19 cellular contexts compared by ENCODE assay signal in the genomic region with DNA sequence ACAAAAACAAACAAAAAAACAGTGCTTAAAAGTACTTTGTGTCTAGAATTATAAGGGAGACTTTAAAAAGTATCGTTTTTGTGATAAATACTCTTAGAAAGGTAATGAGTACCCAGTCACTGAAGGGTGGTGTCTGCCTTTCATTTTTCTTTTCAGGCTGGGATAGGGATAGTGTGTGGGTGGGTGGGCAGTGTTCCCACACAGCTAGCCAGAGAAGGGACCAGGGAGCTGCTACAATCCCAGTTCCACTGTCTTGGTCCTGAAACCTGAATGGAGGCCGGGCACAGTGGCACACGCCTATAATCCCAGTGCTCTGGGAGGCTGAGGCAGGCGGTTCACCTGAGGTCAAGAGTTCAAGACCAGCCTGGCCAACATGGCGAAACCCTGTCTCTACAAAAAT. TPM values are rescaled to one million over a fixed set of nuclear protein-coding genes. Genes with fewer than 3 reads are reported as not detected.
A peak's percentile ranks its signal among the peaks of the same experiment; 100 is the strongest.
DNase-seq lines count a peak whose midpoint lies in the region; ATAC-seq and TF ChIP-seq lines count a peak whose summit lies in the region.
"Had no signal": no experiment of that assay in that cellular context is flagged by ENCODE, and none has a peak within 500 bp of the region (broad histone marks: within the 10 kb centered on the region; RNA-seq: fewer than 3 reads in every experiment).

No MANE protein-coding gene starts in this region.

- H3K36me3 ChIP-seq in ACC112 (ENCODE audit: insufficient read depth, low read length) (peaks cover 10% of the 10 kb centered on the region; the same call in 1 of the 2 replicates), breast epithelium (no peaks in the 10 kb centered on the region)

- H3K4me3 ChIP-seq in ACC112 (ENCODE audit: low read depth, low read length) (peak overlapping the region; percentile 94), breast epithelium (no peak overlapping the region)

- H3K4me1 Mint-ChIP-seq in Calu3 (ENCODE audit: low read depth, unreplicated experiment) = peaks cover 34% of the 10 kb centered on the region
- peaks cover 12% of the 10 kb centered on the region for H3K4me1 Mint-ChIP-seq in nephron
- H3K4me1 Mint-ChIP-seq in T-helper 2 cell treated with Interferon-gamma antibody and Interleukin-4, amounts not matched to agents 5 μg/mL and 100 μg/mL, for 36 hours (ENCODE audit: low read depth) = peaks cover 20% of the 10 kb centered on the region

- TF ChIP-seq CTCF in Calu3 (IDR thresholded peaks at IDR 0.05; ENCODE audit: unreplicated experiment) (no peak), breast epithelium (IDR thresholded peaks at IDR 0.05) (no peak), nephron (IDR thresholded peaks at IDR 0.05; ENCODE audit: unreplicated experiment in 3 of 3) (no peak)

- ATAC-seq in GM19452 (IDR thresholded peaks at IDR 0.05; ENCODE audit: unreplicated experiment) (no peak), GM21529 (IDR thresholded peaks at IDR 0.05; ENCODE audit: unreplicated experiment) (no peak)
- ATAC-seq: activated CD4-positive, CD25-positive, alpha-beta regulatory T cell treated with anti-CD3 and anti-CD28 coated beads, Interleukin-2, amount 50 U/mL, for 24 hours; naive thymus-derived CD4-positive, alpha-beta T cell had no signal

- TF ChIP-seq POLR2A in breast epithelium (IDR thresholded peaks at IDR 0.05) = no peak

- intact Hi-C loops in Calu3 (cut with micrococcal nuclease; ENCODE audit: unreplicated experiment) = no loop called here
- intact Hi-C loops in breast epithelium (cut with DNase I; ENCODE audit: low total_unique reads) = no loop called here

- H3K27me3 ChIP-seq in ACC112 (ENCODE audit: insufficient read depth, low read length) (no peaks in the 10 kb centered on the region), breast epithelium (no peaks in the 10 kb centered on the region)

- H3K4me3 Mint-ChIP-seq in Calu3 (ENCODE audit: low read depth, unreplicated experiment) (peak overlapping the region; percentile 94), nephron (peak overlapping the region; percentile 92 to 94 (median 93))
- no peak overlapping the region for H3K4me3 Mint-ChIP-seq in T-helper 2 cell treated with Interferon-gamma antibody and Interleukin-4, amounts not matched to agents 5 μg/mL and 100 μg/mL, for 36 hours

- DNase-seq in Calu3 = no peak
- DNase-seq in breast epithelium (ENCODE audit: low spot score in 2 of 2) = no peak
- no peak for DNase-seq in NCI-H526 treated with DMSO at 0.1 percent for 48 hours (lab: John Stamatoyannopoulos, UW)
- no peak for DNase-seq in T-helper 2 cell treated with Interferon-gamma antibody and Interleukin-4, amounts not matched to agents 5 μg/mL and 100 μg/mL, for 36 hours (ENCODE audit: low spot score)
- DNase-seq: activated CD8-positive, alpha-beta memory T cell treated with anti-CD3 and anti-CD28 coated beads, Interleukin-2, amount 50 U/mL, for 4 hours; caudate nucleus; foreskin fibroblast; naive thymus-derived CD4-positive, alpha-beta T cell; NCI-H1436 treated with DMSO at 0.1 percent for 48 hours; NCI-H345; retina; stimulated activated CD4-positive, alpha-beta T cell treated with anti-CD3 and anti-CD28 coated beads, Interleukin-1b, Interleukin-23, amount 100 ng/mL, for 48 hours; substantia nigra; T-helper 2 cell had no signal

- peaks cover 28% of the 10 kb centered on the region for H3K36me3 Mint-ChIP-seq in Calu3 (ENCODE audit: insufficient read depth, unreplicated experiment)
- no peaks in the 10 kb centered on the region for H3K36me3 Mint-ChIP-seq in nephron (ENCODE audit: low read depth)
- H3K36me3 Mint-ChIP-seq in T-helper 2 cell treated with Interferon-gamma antibody and Interleukin-4, amounts not matched to agents 5 μg/mL and 100 μg/mL, for 36 hours (ENCODE audit: low read depth) = peaks cover 3% of the 10 kb centered on the region

- H3K79me2 ChIP-seq in ACC112 (ENCODE audit: control insufficient read depth, insufficient read depth, low read length, unreplicated experiment) = peaks cover 64% of the 10 kb centered on the region

- no TSS peak for BruUV-seq in Calu3 (replicated peaks; lab: Mats Ljungman, UMichigan)

- H3K27me3 Mint-ChIP-seq in Calu3 (ENCODE audit: unreplicated experiment) (no peaks in the 10 kb centered on the region), nephron (ENCODE audit: low read depth) (no peaks in the 10 kb centered on the region)
- no peaks in the 10 kb centered on the region for H3K27me3 Mint-ChIP-seq in T-helper 2 cell treated with Interferon-gamma antibody and Interleukin-4, amounts not matched to agents 5 μg/mL and 100 μg/mL, for 36 hours (ENCODE audit: low read depth)
- H3K27me3 Mint-ChIP-seq: naive thymus-derived CD4-positive, alpha-beta T cell had no signal

- peak overlapping the region; percentile 36 for H3K27ac ChIP-seq in ACC112 (ENCODE audit: low read depth, low read length)
- peak overlapping the region; percentile 2 to 5 for H3K27ac ChIP-seq in breast epithelium

- no peak overlapping the region for H2AFZ ChIP-seq in ACC112 (ENCODE audit: low read length, unreplicated experiment)

- CTCF ChIA-PET in Calu3 (lab: Charles Lee) = no interaction called here

- H3K9me3 Mint-ChIP-seq in Calu3 (ENCODE audit: low read depth, unreplicated experiment) (no peaks in the 10 kb centered on the region), nephron (no peaks in the 10 kb centered on the region)
- H3K9me3 Mint-ChIP-seq in T-helper 2 cell treated with Interferon-gamma antibody and Interleukin-4, amounts not matched to agents 5 μg/mL and 100 μg/mL, for 36 hours = no peaks in the 10 kb centered on the region
- H3K9me3 Mint-ChIP-seq: naive thymus-derived CD4-positive, alpha-beta T cell had no signal

- no peaks in the 10 kb centered on the region for H3K9me3 ChIP-seq in breast epithelium

- H3K4me1 ChIP-seq in ACC112 (ENCODE audit: control insufficient read depth, insufficient read depth, low read length, unreplicated experiment) = peaks cover 53% of the 10 kb centered on the region
- no peaks in the 10 kb centered on the region for H3K4me1 ChIP-seq in breast epithelium

- H3K27ac Mint-ChIP-seq in Calu3 (ENCODE audit: unreplicated experiment) (no peak overlapping the region), nephron (peak overlapping the region in 2 of 3 experiments; percentile 9 to 80)
- no peak overlapping the region for H3K27ac Mint-ChIP-seq in T-helper 2 cell treated with Interferon-gamma antibody and Interleukin-4, amounts not matched to agents 5 μg/mL and 100 μg/mL, for 36 hours

RNA-seq across cellular contexts. Expression of a gene that starts 2.1 kb away (rescaled TPM):
- total RNA-seq in Calu3 (2022) (48.6 and 52.6 TPM in 2 replicates), breast epithelium (10 to 100 TPM; 18.7 to 56.3 (median 30.2) TPM)

Comparison
In these comparisons a context has a peak if more than half of its experiments do, and no peak if none do; other contexts are left out.
1. H3K27ac Mint-ChIP-seq: peak in nephron (2 of 3); none in Calu3 (single experiment) and T-helper 2 cell treated with Interferon-gamma antibody and Interleukin-4, amounts not matched to agents 5 μg/mL and 100 μg/mL, for 36 hours (single experiment).